ENCODE assay signal across 9 cellular contexts in genomic region chr22:45608763-45609180, GRCh38.
DNase-seq lines count a peak whose midpoint lies in the region; ATAC-seq and TF ChIP-seq lines count a peak whose summit lies in the region.
"Had no signal": no experiment of that assay in that cellular context is flagged by ENCODE, and none has a peak within 500 bp of the region (broad histone marks: within the 10 kb centered on the region; RNA-seq: fewer than 3 reads in every experiment).

No MANE protein-coding gene starts in this region.

- H3K9ac ChIP-seq in H9 (ENCODE audit: extremely low read depth, insufficient read length, low read length), result no peak overlapping the region

- no peak overlapping the region for H3T11ph ChIP-seq in H9 (ENCODE audit: low read length)

- no peak overlapping the region for H4K91ac ChIP-seq in H9 (ENCODE audit: insufficient read length, low read depth, low read length)

- no peaks in the 10 kb centered on the region for H4K20me1 ChIP-seq in H9 (ENCODE audit: control insufficient read depth, insufficient read depth, insufficient read length)

- H2AFZ ChIP-seq in H9 (ENCODE audit: low read length), result no peak overlapping the region

- peaks cover 7 to 13% of the 10 kb centered on the region in 2 experiments for H3K4me1 Mint-ChIP-seq in H9
- H3K4me1 Mint-ChIP-seq in mesothelial cell of epicardium, result peaks cover 22% of the 10 kb centered on the region

- no peak overlapping the region for H4K8ac ChIP-seq in H9 (replicated peaks; ENCODE audit: insufficient read length, low read depth, low read length)

- no peak overlapping the region for H2BK5ac ChIP-seq in H9 (ENCODE audit: insufficient read length, low read length)

- H3K79me1 ChIP-seq in H9 (ENCODE audit: insufficient read depth, low read depth, low read length, poor library complexity, severe bottlenecking), result no peaks in the 10 kb centered on the region

- H3K9me3 ChIP-seq in H9 (ENCODE audit: control insufficient read depth, low read depth, low read length), result no peaks in the 10 kb centered on the region

- no peak overlapping the region for H2BK20ac ChIP-seq in H9 (ENCODE audit: low read depth, low read length, poor library complexity, severe bottlenecking)

- H3K56ac ChIP-seq in H9 (ENCODE audit: insufficient read length, low read depth, low read length), result no peak overlapping the region

- H3K36me3 Mint-ChIP-seq in H9 (ENCODE audit: insufficient read depth in 1 of 3, low read depth in 3 of 3) (peaks cover 0 to 2% (median 0%) of the 10 kb centered on the region in 3 experiments; a peak in 2 of 7 replicates), mesothelial cell of epicardium (no peaks in the 10 kb centered on the region)

- TF ChIP-seq CTCF in H9 (conservative IDR thresholded peaks at IDR 0.05), result no peak
- no peak for TF ChIP-seq CTCF in mesothelial cell of epicardium (IDR thresholded peaks at IDR 0.05; ENCODE audit: unreplicated experiment)

- H2BK120ac ChIP-seq in H9 (ENCODE audit: low read depth, low read length, poor library complexity, severe bottlenecking), result no peak overlapping the region

- H2BK15ac ChIP-seq in H9 (ENCODE audit: low read depth, low read length), result no peak overlapping the region

- H3K14ac ChIP-seq in H9 (ENCODE audit: insufficient read depth, low read length), result no peak overlapping the region

- H3K23ac ChIP-seq in H9 (ENCODE audit: insufficient read length, low read depth, low read length), result no peak overlapping the region

- ATAC-seq in GM21619 (IDR thresholded peaks at IDR 0.05; ENCODE audit: unreplicated experiment) (no peak), HG03097 (IDR thresholded peaks at IDR 0.05; ENCODE audit: low FRiP score, unreplicated experiment) (no peak)

- H2AK5ac ChIP-seq in H9 (ENCODE audit: insufficient read length, low read length), result no peak overlapping the region

- no peaks in the 10 kb centered on the region for H3K27me3 ChIP-seq in H9 (ENCODE audit: insufficient read depth, low read length)

- H3K18ac ChIP-seq in H9 (ENCODE audit: insufficient read length, low read depth, low read length), result no peak overlapping the region

- H3K4ac ChIP-seq in H9 (ENCODE audit: low read depth, low read length), result no peak overlapping the region

- no peaks in the 10 kb centered on the region for H3K9me3 Mint-ChIP-seq in H9
- no peaks in the 10 kb centered on the region for H3K9me3 Mint-ChIP-seq in mesothelial cell of epicardium

- H3K27ac Mint-ChIP-seq in H9 (peak overlapping the region; percentile 25 to 88 (median 79); a peak in 3 of 7 replicates), mesothelial cell of epicardium (no peak overlapping the region)

- H4K5ac ChIP-seq in H9 (ENCODE audit: insufficient read length, low read depth, low read length), result no peak overlapping the region

- no peaks in the 10 kb centered on the region for H3K4me1 ChIP-seq in H9 (ENCODE audit: insufficient read depth, low read length)

- no peak overlapping the region for H2BK12ac ChIP-seq in H9 (ENCODE audit: insufficient read length, low read depth, low read length)

- DNase-seq in A172 (ENCODE audit: low spot score), result peak; percentile 96
- DNase-seq in H9, result no peak
- DNase-seq in T1000 (lab: John Stamatoyannopoulos, UW), result peak; percentile 84
- peak; percentile 88 for DNase-seq in fibroblast of peridontal ligament (ENCODE audit: extremely low read depth)
- DNase-seq in SIG-M5 (lab: John Stamatoyannopoulos, UW), result no peak
- no peak for DNase-seq in mesothelial cell of epicardium (ENCODE audit: low spot score in 2 of 2, unreplicated experiment in 2 of 2)
- DNase-seq: NCI-H1417 had no signal

- no CpG with 5 or more reads among the region's 8 CpGs for WGBS in H9 (ENCODE audit: extremely low coverage, insufficient read length, low lambda C conversion rate)

- no peaks in the 10 kb centered on the region for H3K23me2 ChIP-seq in H9 (ENCODE audit: insufficient read length, low read depth, low read length, poor library complexity, severe bottlenecking)

- H3K79me2 ChIP-seq in H9 (ENCODE audit: insufficient read depth, low read length), result peaks cover 2% of the 10 kb centered on the region; the same call in 1 of the 2 replicates

- peaks cover 2% of the 10 kb centered on the region for H3K27me3 Mint-ChIP-seq in H9 (ENCODE audit: low read depth)
- no peaks in the 10 kb centered on the region for H3K27me3 Mint-ChIP-seq in mesothelial cell of epicardium (ENCODE audit: low read depth)

- no peak overlapping the region for H3K4me2 ChIP-seq in H9 (ENCODE audit: insufficient read depth, insufficient read length, low read length)

- H3K4me3 Mint-ChIP-seq in H9 (no peak overlapping the region), mesothelial cell of epicardium (no peak overlapping the region)

- no peak overlapping the region for H3K27ac ChIP-seq in H9 (ENCODE audit: insufficient read length, low read depth, low read length)

Comparison
In these comparisons a context has a peak if more than half of its experiments do, and no peak if none do; other contexts are left out.
1. DNase-seq: peak in A172 (single experiment), T1000 (single experiment) and fibroblast of peridontal ligament (single experiment); none in H9 (single experiment), SIG-M5 (single experiment) and mesothelial cell of epicardium (0 of 2).